8 cellular contexts compared by ENCODE assay signal in the genomic region with DNA sequence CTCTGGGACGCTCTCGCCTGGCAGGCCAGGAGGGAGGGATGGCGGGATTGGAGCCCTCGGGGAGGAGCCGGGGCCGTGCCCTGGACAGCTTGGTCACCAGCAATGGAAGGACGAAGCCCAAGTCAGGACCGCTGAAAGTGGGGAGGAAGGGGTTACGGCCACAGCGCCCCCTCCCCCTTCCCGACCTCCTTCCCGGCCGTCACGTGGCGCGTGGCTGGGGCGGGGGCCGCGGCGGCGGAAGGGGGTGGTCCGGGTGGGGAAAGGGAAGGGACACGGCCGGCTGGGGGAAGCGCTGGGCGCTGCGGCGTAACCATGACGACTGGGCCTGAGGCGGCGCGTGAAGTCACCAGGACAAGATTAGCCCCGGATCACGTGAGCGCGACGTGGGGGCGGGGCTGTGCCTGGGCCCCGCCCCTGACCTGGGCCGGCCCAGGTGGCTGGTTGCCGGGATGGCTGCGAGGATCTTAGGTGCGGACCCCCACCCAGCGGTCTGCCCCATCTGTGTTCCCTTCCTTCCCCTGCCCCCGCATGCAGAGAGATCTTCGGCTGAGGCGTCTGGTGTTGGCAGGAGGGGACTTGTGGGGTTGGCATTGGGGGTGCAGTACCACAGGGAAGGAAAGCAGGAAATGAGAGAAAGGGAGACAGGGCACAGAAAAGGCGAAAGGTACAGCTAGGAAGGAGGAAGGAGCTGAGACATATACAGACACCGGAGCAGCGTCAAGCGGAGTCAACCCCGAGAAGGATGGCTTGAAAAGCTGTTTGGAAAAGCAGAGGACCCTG.
A peak's percentile ranks its signal among the peaks of the same experiment; 100 is the strongest.
DNase-seq lines count a peak whose midpoint lies in the region; ATAC-seq and TF ChIP-seq lines count a peak whose summit lies in the region.

No MANE protein-coding gene starts in this region.

- no peaks in the 10 kb centered on the region for H3K27me3 ChIP-seq in layer of hippocampus (ENCODE audit: control insufficient read depth, insufficient read depth, low read length)

- peak; percentile 91 for DNase-seq in AG08396 (ENCODE audit: low spot score)
- DNase-seq in NCI-H446 (lab: John Stamatoyannopoulos, UW): peak; percentile 76 to 82
- DNase-seq in activated CD4-positive, alpha-beta T cell treated with anti-CD3 and anti-CD28 coated beads for 4 hours: peak; percentile 83
- DNase-seq in choroid plexus epithelial cell (ENCODE audit: low read depth): peak; percentile 93
- peak; percentile 68 to 79 for DNase-seq in stimulated activated CD4-positive, alpha-beta T cell treated with anti-CD3 and anti-CD28 coated beads, Interleukin-1b, Interleukin-23, amount 100 ng/mL, for 1 hour (ENCODE audit: low read depth in 2 of 2)

- TF ChIP-seq CTCF in choroid plexus epithelial cell (conservative IDR thresholded peaks at IDR 0.05; ENCODE audit: low read depth, low read length): no peak

- H3K4me3 ChIP-seq in choroid plexus epithelial cell (ENCODE audit: low read depth, low read length): peak overlapping the region; percentile 65

- H3K27ac ChIP-seq in layer of hippocampus (ENCODE audit: low read depth, low read length): peak overlapping the region; percentile 86

- ATAC-seq in GM19023 (IDR thresholded peaks at IDR 0.05; ENCODE audit: unreplicated experiment) (peak; percentile 97), HG03196 (IDR thresholded peaks at IDR 0.05; ENCODE audit: unreplicated experiment) (peak; percentile 78)

Comparison
In these comparisons a context has a peak if more than half of its experiments do, and no peak if none do; other contexts are left out.
1. Peak in every context shown above with its lines: DNase-seq, ATAC-seq, H3K4me3 ChIP-seq and H3K27ac ChIP-seq.